ENCODE assay signal across 1 cellular context in genomic region chr12:121858318-121858661, GRCh38.
TF ChIP-seq lines count a peak whose summit lies in the region.

No MANE protein-coding gene starts in this region.

TF ChIP-seq in liver, 16 proteins besides CTCF, POLR2A, EP300 and RAD21 (continued from another document):
- TF ChIP-seq YY1 (IDR thresholded peaks at IDR 0.05) (no peak), HNF4A (conservative IDR thresholded peaks at IDR 0.05) (no peak)
- TF ChIP-seq, protein P1, sequence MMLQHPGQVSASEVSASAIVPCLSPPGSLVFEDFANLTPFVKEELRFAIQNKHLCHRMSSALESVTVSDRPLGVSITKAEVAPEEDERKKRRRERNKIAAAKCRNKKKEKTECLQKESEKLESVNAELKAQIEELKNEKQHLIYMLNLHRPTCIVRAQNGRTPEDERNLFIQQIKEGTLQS (IDR thresholded peaks at IDR 0.05), result no peak
TF ChIP-seq in liver: peak in this region for 0.
